ENCODE assay signal across 23 cellular contexts in the genomic region with DNA sequence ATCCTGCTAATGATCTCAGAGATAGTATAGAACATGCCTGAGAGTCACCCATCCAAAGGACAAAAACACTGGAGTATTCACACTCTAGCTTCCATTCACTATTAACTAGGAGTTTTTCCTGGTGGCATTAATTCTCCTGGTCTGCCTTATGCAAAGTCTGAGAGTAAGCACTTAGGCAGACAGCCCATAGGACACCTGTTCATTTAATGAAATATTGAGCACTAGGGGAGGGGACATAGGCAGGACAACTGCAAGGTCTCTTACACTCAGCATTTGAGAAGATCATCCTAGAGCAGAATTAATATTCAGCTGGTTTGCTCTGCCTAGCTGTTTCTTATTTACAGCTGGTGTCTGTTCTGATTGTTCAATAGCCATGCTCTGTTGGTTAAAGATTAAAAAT.
A peak's percentile ranks its signal among the peaks of the same experiment; 100 is the strongest.
DNase-seq lines count a peak whose midpoint lies in the region; ATAC-seq and TF ChIP-seq lines count a peak whose summit lies in the region.
"Had no signal": no experiment of that assay in that cellular context is flagged by ENCODE, and none has a peak within 500 bp of the region (broad histone marks: within the 10 kb centered on the region; RNA-seq: fewer than 3 reads in every experiment).

No MANE protein-coding gene starts in this region.

- H3K4me3 ChIP-seq in BLaER1 (no peak overlapping the region), upper lobe of right lung (no peak overlapping the region)
- no peak overlapping the region for H3K4me3 ChIP-seq in CD4-positive, alpha-beta memory T cell (ENCODE audit: low read length in 2 of 2)
- H3K4me3 ChIP-seq: A549, GM12878 had no signal

- H3K4me2 ChIP-seq in BLaER1, result peak overlapping the region; percentile 24; the same call in 1 of the 2 replicates
- H3K4me2 ChIP-seq: A549 had no signal

- DNase-seq in LHCN-M2 (ENCODE audit: low read depth) (peak; percentile 47), NCI-H69 (lab: John Stamatoyannopoulos, UW) (peak; percentile 13), myocyte (ENCODE audit: low read depth) (peak; percentile 81), HPDE6-E6E7 (ENCODE audit: extremely low spot score) (no peak), upper lobe of right lung (no peak)
- DNase-seq in CD4-positive, alpha-beta memory T cell, result no peak
- DNase-seq: AML-193; C1 segment of cervical spinal cord; Caco-2; CD4-positive, CD25-positive, alpha-beta regulatory T cell; CD8-positive, alpha-beta T cell; DMS 273 treated with DMSO at 0.1 percent for 48 hours; DMS153; DMS79; DND-41; EL; GDM1 had no signal

- POLR2A ChIA-PET in CD4-positive, alpha-beta memory T cell (lab: Charles Lee; ENCODE audit: partially characterized antibody), result no interaction called here

- no peaks in the 10 kb centered on the region for H3K4me1 Mint-ChIP-seq in CD4-positive, alpha-beta memory T cell
- H3K4me1 Mint-ChIP-seq: B cell; CD14-positive monocyte; CD4-positive, CD25-positive, alpha-beta regulatory T cell had no signal

- H3K9me3 Mint-ChIP-seq in CD4-positive, alpha-beta memory T cell, result peaks cover 0 to 7% (median 4%) of the 10 kb centered on the region in 8 donors

- H3K4me3 Mint-ChIP-seq in CD4-positive, alpha-beta memory T cell, result no peak overlapping the region
- H3K4me3 Mint-ChIP-seq: B cell; CD14-positive monocyte; CD4-positive, CD25-positive, alpha-beta regulatory T cell; CD8-positive, alpha-beta T cell had no signal

- H3K9me3 ChIP-seq in BLaER1, result no peaks in the 10 kb centered on the region
- H3K9me3 ChIP-seq in CD4-positive, alpha-beta memory T cell (ENCODE audit: control insufficient read depth in 1 of 2, low read length in 2 of 2), result no peaks in the 10 kb centered on the region
- H3K9me3 ChIP-seq in upper lobe of right lung, result no peaks in the 10 kb centered on the region
- H3K9me3 ChIP-seq: A549, Caco-2 had no signal

- no peak for TF ChIP-seq CTCF in upper lobe of right lung (IDR thresholded peaks at IDR 0.05)

- no peaks in the 10 kb centered on the region for H3K27me3 ChIP-seq in BLaER1
- no peaks in the 10 kb centered on the region for H3K27me3 ChIP-seq in CD4-positive, alpha-beta memory T cell (ENCODE audit: insufficient read depth, low read length)
- H3K27me3 ChIP-seq in upper lobe of right lung, result no peaks in the 10 kb centered on the region

- H3K4me1 ChIP-seq in BLaER1, result peaks cover 9% of the 10 kb centered on the region; the same call in 1 of the 2 replicates
- H3K4me1 ChIP-seq in CD4-positive, alpha-beta memory T cell (ENCODE audit: insufficient read depth, low read length), result no peaks in the 10 kb centered on the region
- no peaks in the 10 kb centered on the region for H3K4me1 ChIP-seq in upper lobe of right lung
- H3K4me1 ChIP-seq: A549, Caco-2 had no signal

- H3K27ac Mint-ChIP-seq in CD4-positive, alpha-beta memory T cell, result no peak overlapping the region
- H3K27ac Mint-ChIP-seq: B cell; CD14-positive monocyte; CD4-positive, CD25-positive, alpha-beta regulatory T cell; CD8-positive, alpha-beta T cell had no signal

- H3K27ac ChIP-seq in BLaER1 (no peak overlapping the region), upper lobe of right lung (no peak overlapping the region)
- no peak overlapping the region for H3K27ac ChIP-seq in CD4-positive, alpha-beta memory T cell (ENCODE audit: low read depth, low read length)
- H3K27ac ChIP-seq: 22Rv1, A549 had no signal

- intact Hi-C loops in CD4-positive, alpha-beta memory T cell (cut with micrococcal nuclease), result no loop called here
- intact Hi-C loops in upper lobe of right lung (cut with DNase I), result no loop called here

- CTCF ChIA-PET in CD4-positive, alpha-beta memory T cell (lab: Charles Lee; ENCODE audit: partially characterized antibody), result no interaction called here

- H4K20me1 ChIP-seq in BLaER1, result no peaks in the 10 kb centered on the region

- no peak overlapping the region for H3K9ac ChIP-seq in BLaER1

- no peaks in the 10 kb centered on the region for H3K27me3 Mint-ChIP-seq in CD4-positive, alpha-beta memory T cell
- H3K27me3 Mint-ChIP-seq: B cell; CD4-positive, CD25-positive, alpha-beta regulatory T cell had no signal

- no peaks in the 10 kb centered on the region for H3K36me3 Mint-ChIP-seq in CD4-positive, alpha-beta memory T cell
- H3K36me3 Mint-ChIP-seq: CD14-positive monocyte; CD4-positive, CD25-positive, alpha-beta regulatory T cell; CD8-positive, alpha-beta T cell had no signal

- ATAC-seq in upper lobe of right lung, result no peak
- ATAC-seq: A549; CD8-positive, alpha-beta T cell; GM12878 had no signal

- H3K36me3 ChIP-seq in BLaER1 (no peaks in the 10 kb centered on the region), upper lobe of right lung (no peaks in the 10 kb centered on the region)
- no peaks in the 10 kb centered on the region for H3K36me3 ChIP-seq in CD4-positive, alpha-beta memory T cell (ENCODE audit: insufficient read depth, low read length)

Comparison
In these comparisons a context has a peak if more than half of its experiments do, and no peak if none do; other contexts are left out.
1. DNase-seq: peak in LHCN-M2 (single experiment), NCI-H69 (single experiment) and myocyte (single experiment); none in HPDE6-E6E7 (single experiment), CD4-positive, alpha-beta memory T cell (0 of 5) and upper lobe of right lung (single experiment).